Comparison of ENCODE assay signal across 17 cellular contexts in the genomic region with DNA sequence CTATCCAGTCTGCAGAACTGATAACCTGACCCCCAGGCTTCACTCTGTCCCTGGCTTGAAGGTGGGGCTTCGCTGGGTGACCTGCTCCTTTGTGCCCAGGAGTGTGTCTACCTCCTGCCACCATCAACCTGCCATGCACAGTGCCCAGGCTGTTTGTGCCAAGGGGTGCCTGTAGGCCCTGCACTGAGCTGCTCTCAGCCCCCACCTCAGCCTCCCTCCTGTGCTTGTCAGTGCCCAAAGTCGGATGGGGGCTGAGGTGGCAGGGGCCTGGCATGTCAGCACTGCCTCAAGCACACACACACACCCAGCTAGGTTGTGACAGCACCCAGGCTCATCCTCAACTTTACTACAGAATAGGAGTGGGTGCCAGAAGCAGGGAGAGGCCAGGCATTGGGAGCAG. TPM values are rescaled to one million over a fixed set of nuclear protein-coding genes. Genes with fewer than 3 reads are reported as not detected.
A peak's percentile ranks its signal among the peaks of the same experiment; 100 is the strongest.
DNase-seq lines count a peak whose midpoint lies in the region; ATAC-seq and TF ChIP-seq lines count a peak whose summit lies in the region.
"Had no signal": no experiment of that assay in that cellular context is flagged by ENCODE, and none has a peak within 500 bp of the region (broad histone marks: within the 10 kb centered on the region; RNA-seq: fewer than 3 reads in every experiment).

No MANE protein-coding gene starts in this region.

- no peak overlapping the region for H2BK120ac ChIP-seq in neuronal stem cell (ENCODE audit: low read depth, low read length)

- no peak overlapping the region for H2BK12ac ChIP-seq in neuronal stem cell (ENCODE audit: low read length)

- in situ Hi-C loops in HAP-1 (cut with MboI; ENCODE audit: low sequenced_read_pairs) = loop anchor here (5.0 to 25.0 kb wide), 3 partner anchors 306 to 781 kb away; no protein-coding TSS in a partner anchor

- intact Hi-C loops in thyroid gland (cut with DNase I) = loop anchor here (10.0 kb wide), 1 partner anchor 398 kb away; no protein-coding TSS in a partner anchor

- H3K36me3 ChIP-seq in BLaER1 (peaks cover 23% of the 10 kb centered on the region), neuronal stem cell (replicated peaks in 1 of 2; ENCODE audit: control insufficient read depth in 2 of 2, insufficient read depth in 2 of 2, low read length in 2 of 2) (no peaks in the 10 kb centered on the region), thyroid gland (no peaks in the 10 kb centered on the region), HAP-1 (replicated peaks) (no peaks in the 10 kb centered on the region)
- H3K36me3 ChIP-seq: BE2C had no signal

- no peak overlapping the region for H3K4me2 ChIP-seq in BLaER1
- no peak overlapping the region for H3K4me2 ChIP-seq in neuronal stem cell (ENCODE audit: insufficient read depth, low read length, poor library complexity, severe bottlenecking)
- H3K4me2 ChIP-seq: A549; BLaER1 treated with 17β-estradiol and CSF1 and Interleukin-3, amounts not matched to agents 10 nM and 100 nM had no signal

- H3K4me1 ChIP-seq in BLaER1 (no peaks in the 10 kb centered on the region), neuronal stem cell (ENCODE audit: control insufficient read depth in 2 of 2, insufficient read depth in 1 of 2, low read depth in 1 of 2, low read length in 2 of 2) (no peaks in the 10 kb centered on the region), thyroid gland (peaks cover 0 to 7% of the 10 kb centered on the region in 2 donors), HAP-1 (peaks cover 9% of the 10 kb centered on the region)
- H3K4me1 ChIP-seq: A549; BLaER1 treated with 17β-estradiol and CSF1 and Interleukin-3, amounts not matched to agents 10 nM and 100 nM; Caco-2 had no signal

- peak; percentile 8 for ATAC-seq in esophagus mucosa
- ATAC-seq in HG03521 (IDR thresholded peaks at IDR 0.05; ENCODE audit: unreplicated experiment) = no peak
- ATAC-seq: A549; CD8-positive, alpha-beta T cell had no signal

- no peak overlapping the region for H4K8ac ChIP-seq in neuronal stem cell (ENCODE audit: low read depth, low read length)

- H3K79me1 ChIP-seq in neuronal stem cell (ENCODE audit: low read depth, low read length) = no peaks in the 10 kb centered on the region

- no peak overlapping the region for H2AK5ac ChIP-seq in neuronal stem cell (ENCODE audit: low read depth, low read length)

- H3K18ac ChIP-seq in neuronal stem cell (ENCODE audit: low read length) = no peak overlapping the region

- peaks cover 37% of the 10 kb centered on the region for H3K9me3 ChIP-seq in BLaER1
- H3K9me3 ChIP-seq in neuronal stem cell (replicated peaks in 1 of 2; ENCODE audit: control insufficient read depth in 2 of 2, insufficient read depth in 1 of 2, low read depth in 1 of 2, low read length in 2 of 2) = peaks cover 13 to 22% of the 10 kb centered on the region in 2 donors
- no peaks in the 10 kb centered on the region for H3K9me3 ChIP-seq in thyroid gland
- peaks cover 2% of the 10 kb centered on the region; the same call in 1 of the 2 replicates for H3K9me3 ChIP-seq in HAP-1
- H3K9me3 ChIP-seq: Caco-2 had no signal

- H3K4ac ChIP-seq in neuronal stem cell (ENCODE audit: low read length) = no peak overlapping the region

- H2BK5ac ChIP-seq in neuronal stem cell (ENCODE audit: low read length) = no peak overlapping the region

- H3K4me3 ChIP-seq in BLaER1 (peak overlapping the region; percentile 34; the same call in 1 of the 2 replicates), neuronal stem cell (ENCODE audit: low read length in 2 of 2) (peak overlapping the region in 1 of 2 donors; percentile 18), thyroid gland (replicated peaks in 1 of 3) (no peak overlapping the region), HAP-1 (no peak overlapping the region)
- H3K4me3 ChIP-seq: A549 had no signal

- H4K91ac ChIP-seq in neuronal stem cell (ENCODE audit: low read depth, low read length, poor library complexity) = no peak overlapping the region

- no peak overlapping the region for H2AFZ ChIP-seq in neuronal stem cell (ENCODE audit: low read length)

- no peak for TF ChIP-seq CTCF in thyroid gland (IDR thresholded peaks at IDR 0.05)

- H3K14ac ChIP-seq in neuronal stem cell (ENCODE audit: low read length) = no peak overlapping the region

- no peak overlapping the region for H3K27ac ChIP-seq in BLaER1
- H3K27ac ChIP-seq in neuronal stem cell (replicated peaks; ENCODE audit: low read length) = no peak overlapping the region
- no peak overlapping the region for H3K27ac ChIP-seq in thyroid gland
- H3K27ac ChIP-seq: 22Rv1; A549; BLaER1 treated with 17β-estradiol and CSF1 and Interleukin-3, amounts not matched to agents 10 nM and 100 nM; C4-2B had no signal

- H4K20me1 ChIP-seq in BLaER1 = no peaks in the 10 kb centered on the region

- H3K9ac ChIP-seq in BLaER1 = no peak overlapping the region
- peak overlapping the region; percentile 13 for H3K9ac ChIP-seq in neuronal stem cell (ENCODE audit: low read depth, low read length, poor library complexity)
- H3K9ac ChIP-seq: BLaER1 treated with 17β-estradiol and CSF1 and Interleukin-3, amounts not matched to agents 10 nM and 100 nM had no signal

- no peaks in the 10 kb centered on the region for H3K27me3 ChIP-seq in BLaER1
- no peaks in the 10 kb centered on the region for H3K27me3 ChIP-seq in neuronal stem cell (ENCODE audit: control insufficient read depth in 3 of 3, insufficient read depth in 3 of 3, low read depth in 1 of 3, low read length in 3 of 3)
- no peaks in the 10 kb centered on the region for H3K27me3 ChIP-seq in thyroid gland
- H3K27me3 ChIP-seq in HAP-1 (ENCODE audit: low read depth) = no peaks in the 10 kb centered on the region
- H3K27me3 ChIP-seq: BE2C; BLaER1 treated with 17β-estradiol and CSF1 and Interleukin-3, amounts not matched to agents 10 nM and 100 nM had no signal

- H2BK15ac ChIP-seq in neuronal stem cell (ENCODE audit: low read length) = no peak overlapping the region

- TF ChIP-seq POLR2A in thyroid gland (IDR thresholded peaks at IDR 0.05) = no peak

- DNase-seq in neuronal stem cell (ENCODE audit: low spot score) (no peak), thyroid gland (no peak), HAP-1 (ENCODE audit: low spot score in 2 of 2) (no peak)
- DNase-seq: BE2C; Caco-2; Calu3; CD4-positive, alpha-beta T cell; CD8-positive, alpha-beta T cell; DMS79 treated with DMSO at 0.1 percent for 48 hours; GF-D8 had no signal

- WGBS in neuronal stem cell (ENCODE audit: extremely low coverage in 2 of 2, insufficient read length in 2 of 2, insufficient replicate concordance in 1 of 2), 2 donors = no CpG with 5 or more reads among the region's 2 CpGs
- 100% methylated on average over 1 of the region's 2 CpGs for WGBS in thyroid gland, 2 donors

- peak overlapping the region; percentile 75 for H3K23ac ChIP-seq in neuronal stem cell (ENCODE audit: low read depth, low read length, poor library complexity)

RNA-seq across cellular contexts. Expression of gene SPCS3, which starts 23.5 kb away (rescaled TPM):
- 61.5 TPM for total RNA-seq in esophagus mucosa
- 47.5 TPM for polyA plus RNA-seq in neuronal stem cell (2013, experiment 1 of 2)
- 49.2 TPM for polyA plus RNA-seq in neuronal stem cell (2013, experiment 2 of 2)
- 100 to 1,000 TPM; 129 to 149 (median 136) TPM for total RNA-seq in thyroid gland
